1 cellular context compared by ENCODE assay signal in genomic region chr19:16969127-16969526, GRCh38.
TF ChIP-seq lines count a peak whose summit lies in the region.

No MANE protein-coding gene starts in this region.

TF ChIP-seq in K562, 482 proteins besides CTCF, POLR2A, EP300 and RAD21 (continued from another document):
- TF ChIP-seq REST (CRISPR knock-in tag; IDR thresholded peaks at IDR 0.05; ENCODE audit: low read depth) (no peak), STAG1 (CRISPR knock-in tag; IDR thresholded peaks at IDR 0.05; ENCODE audit: borderline replicate concordance) (peak; percentile 28; the same call in 1 of the 2 replicates)
